In the genomic region with DNA sequence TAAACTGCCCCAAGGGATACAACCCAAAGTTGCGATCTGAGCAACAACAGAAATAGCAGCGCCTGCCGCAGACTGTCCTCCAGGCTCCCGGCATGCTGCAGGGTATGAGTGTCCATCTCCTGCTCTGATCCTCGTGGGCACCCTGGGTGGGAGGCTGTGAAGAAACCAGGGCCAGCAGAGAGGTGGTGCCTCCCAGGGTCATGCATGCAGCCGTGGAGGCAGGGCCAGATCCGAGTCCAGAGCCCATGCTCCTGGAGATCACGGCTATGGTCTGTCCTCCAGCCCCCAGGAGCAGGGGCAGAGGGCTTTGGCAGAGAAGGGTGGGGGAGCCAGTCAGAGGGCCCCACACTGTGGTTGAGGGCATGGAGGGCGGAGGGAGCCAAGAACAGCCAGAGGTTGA, we compare ENCODE assay signal across 23 cellular contexts. TPM values are rescaled to one million over a fixed set of nuclear protein-coding genes. Genes with fewer than 3 reads are reported as not detected.
DNase-seq lines count a peak whose midpoint lies in the region; ATAC-seq, FAIRE-seq and TF ChIP-seq lines count a peak whose summit lies in the region.
"Had no signal": no experiment of that assay in that cellular context is flagged by ENCODE, and none has a peak within 500 bp of the region (broad histone marks: within the 10 kb centered on the region; RNA-seq: fewer than 3 reads in every experiment).

No MANE protein-coding gene starts in this region.

- TF ChIP-seq CTCF in heart right ventricle (IDR thresholded peaks at IDR 0.05), result no peak
- TF ChIP-seq CTCF in stomach (IDR thresholded peaks at IDR 0.05), result no peak

- H2AFZ ChIP-seq in GM23248, result no peak overlapping the region

- H3K4me2 ChIP-seq in mesendoderm (ENCODE audit: low read length), result no peak overlapping the region
- H3K4me2 ChIP-seq in GM23248 (ENCODE audit: unreplicated experiment), result no peak overlapping the region

- H3K9me3 ChIP-seq in heart right ventricle, result no peaks in the 10 kb centered on the region
- no peaks in the 10 kb centered on the region for H3K9me3 ChIP-seq in stomach
- H3K9me3 ChIP-seq in GM23248 (ENCODE audit: low read depth), result no peaks in the 10 kb centered on the region
- no peaks in the 10 kb centered on the region for H3K9me3 ChIP-seq in small intestine (ENCODE audit: control insufficient read depth, low read depth)

- no peak overlapping the region for H2BK15ac ChIP-seq in mesendoderm (replicated peaks; ENCODE audit: low read depth)

- peak overlapping the region; percentile 70 for H3K23ac ChIP-seq in mesendoderm (ENCODE audit: low read length)

- no peak overlapping the region for H3K4ac ChIP-seq in mesendoderm (ENCODE audit: low read depth, low read length)

- intact Hi-C loops in heart right ventricle (cut with DNase I), result loop anchor here in 3 of 10 donors (1.0 to 10.0 kb wide), 3 partner anchors 88 to 114 kb away; no protein-coding TSS in a partner anchor
- intact Hi-C loops in cardiac septum (cut with DNase I), result loop anchor here (1.0 to 2.0 kb wide), 2 partner anchors 28 to 114 kb away; a partner anchor contains a TSS
- intact Hi-C loops in stomach (cut with DNase I; ENCODE audit: low total_unique reads), result no loop called here

- no peaks in the 10 kb centered on the region for H4K20me1 ChIP-seq in GM23248 (ENCODE audit: insufficient read depth)

- in situ Hi-C loops in GM23248 (cut with MboI), result no loop called here

- no peaks in the 10 kb centered on the region for H3K79me1 ChIP-seq in mesendoderm (ENCODE audit: low read length)

- no peak overlapping the region for H2BK120ac ChIP-seq in mesendoderm (ENCODE audit: low read depth, low read length)

- peaks cover 0 to 42% (median 3%) of the 10 kb centered on the region in 9 donors for H3K36me3 ChIP-seq in heart right ventricle
- H3K36me3 ChIP-seq in mesendoderm (ENCODE audit: control insufficient read depth, insufficient read depth, low read length), result no peaks in the 10 kb centered on the region
- H3K36me3 ChIP-seq in stomach, result peaks cover 11 to 38% (median 23%) of the 10 kb centered on the region in 4 donors
- H3K36me3 ChIP-seq in GM23248 (ENCODE audit: low read depth), result no peaks in the 10 kb centered on the region
- peaks cover 0 to 2% of the 10 kb centered on the region in 2 donors for H3K36me3 ChIP-seq in small intestine (ENCODE audit: control insufficient read depth in 2 of 2, insufficient read depth in 2 of 2, low read length in 2 of 2)

- H4K8ac ChIP-seq in mesendoderm (ENCODE audit: low read depth, low read length), result no peak overlapping the region

- TF ChIP-seq POLR2A in stomach (IDR thresholded peaks at IDR 0.05), result no peak

- peak in 3 of 8 donors; percentile 3 to 9 (median 8) for ATAC-seq in heart right ventricle
- ATAC-seq in HG03280 (IDR thresholded peaks at IDR 0.05; ENCODE audit: unreplicated experiment), result no peak
- ATAC-seq: HCT116 had no signal

- no peaks in the 10 kb centered on the region for H3K27me3 ChIP-seq in heart right ventricle
- H3K27me3 ChIP-seq in mesendoderm (ENCODE audit: insufficient read depth, low read length, poor library complexity), result no peaks in the 10 kb centered on the region
- H3K27me3 ChIP-seq in stomach, result no peaks in the 10 kb centered on the region
- no peaks in the 10 kb centered on the region for H3K27me3 ChIP-seq in GM23248 (replicated peaks; ENCODE audit: insufficient read depth)
- H3K27me3 ChIP-seq in small intestine (ENCODE audit: control insufficient read depth in 2 of 2, insufficient read depth in 2 of 2, low read length in 2 of 2), result no peaks in the 10 kb centered on the region

- no peaks in the 10 kb centered on the region for H3F3A ChIP-seq in GM23248 (ENCODE audit: insufficient read depth)

- no peak overlapping the region for H2AK5ac ChIP-seq in mesendoderm (ENCODE audit: low read length)

- no peak overlapping the region for H3K56ac ChIP-seq in mesendoderm (ENCODE audit: low read length)

- no peak overlapping the region for H4K5ac ChIP-seq in mesendoderm (ENCODE audit: low read length)

- WGBS in heart right ventricle, 2 donors, result 46 to 52% methylated on average over 9 of the region's 9 CpGs
- no CpG with 5 or more reads among the region's 9 CpGs for WGBS in mesendoderm (ENCODE audit: extremely low coverage, insufficient coverage, low lambda C conversion rate)
- 52 to 70% (median 57%) methylated on average over 7 to 9 of the region's 9 CpGs for WGBS in stomach, 5 donors
- WGBS in GM23248 (ENCODE audit: low coverage in 1 of 2, low lambda C conversion rate in 2 of 2, missing lambda C conversion rate in 2 of 2), 2 experiments, result 42 to 47% methylated on average over 8 to 9 of the region's 9 CpGs
- WGBS in small intestine, 3 donors, result 78 to 84% (median 79%) methylated on average over 9 of the region's 9 CpGs

- no peak overlapping the region for H3K4me3 ChIP-seq in heart right ventricle
- no peak overlapping the region for H3K4me3 ChIP-seq in mesendoderm (ENCODE audit: low read length)
- no peak overlapping the region for H3K4me3 ChIP-seq in stomach
- no peak overlapping the region for H3K4me3 ChIP-seq in GM23248
- no peak overlapping the region for H3K4me3 ChIP-seq in small intestine (ENCODE audit: low read depth in 1 of 2, low read length in 2 of 2)

- H3K79me2 ChIP-seq in mesendoderm (ENCODE audit: control insufficient read depth, insufficient read depth, low read length) (no peaks in the 10 kb centered on the region), GM23248 (ENCODE audit: insufficient read depth) (no peaks in the 10 kb centered on the region)

- peaks cover 7 to 83% (median 54%) of the 10 kb centered on the region in 9 donors for H3K4me1 ChIP-seq in heart right ventricle
- peaks cover 8% of the 10 kb centered on the region for H3K4me1 ChIP-seq in mesendoderm (ENCODE audit: control insufficient read depth, low read depth, low read length)
- H3K4me1 ChIP-seq in stomach, result peaks cover 27 to 63% (median 38%) of the 10 kb centered on the region in 4 donors
- no peaks in the 10 kb centered on the region for H3K4me1 ChIP-seq in GM23248 (ENCODE audit: insufficient read depth)
- peaks cover 0 to 2% of the 10 kb centered on the region in 2 donors for H3K4me1 ChIP-seq in small intestine (ENCODE audit: control insufficient read depth in 2 of 2, insufficient read depth in 1 of 2, low read depth in 1 of 2, low read length in 1 of 2)

- no peak overlapping the region for H2BK5ac ChIP-seq in mesendoderm (ENCODE audit: low read length)

- H3K9ac ChIP-seq in mesendoderm (ENCODE audit: low read length) (no peak overlapping the region), GM23248 (no peak overlapping the region)

- DNase-seq in heart right ventricle (no peak), cardiac septum (ENCODE audit: low spot score) (no peak), mesendoderm (no peak), stomach (no peak), GM23248 (no peak), small intestine (no peak)
- DNase-seq: 8988T; C1 segment of cervical spinal cord; CD8-positive, alpha-beta memory T cell; DMS53; GDM1; NCI-H1105; NCI-H146; NCI-H2029; NCI-H2227 treated with DMSO at 0.1 percent for 48 hours; NCI-H510A treated with DMSO at 0.1 percent for 48 hours; NCI-H748 treated with DMSO at 0.1 percent for 48 hours had no signal

- no peak for TF ChIP-seq EP300 in stomach (IDR thresholded peaks at IDR 0.05)

- H3K9me2 ChIP-seq in GM23248 (ENCODE audit: insufficient read depth), result no peaks in the 10 kb centered on the region

- no peak overlapping the region for H3K18ac ChIP-seq in mesendoderm (ENCODE audit: low read length)

- FAIRE-seq in small intestine (lab: Jason Lieb, UNC), result no peak
- FAIRE-seq: GM18507, H1 had no signal

- H3K27ac ChIP-seq in heart right ventricle (peak overlapping the region in 9 of 10 donors; percentile 65 to 91 (median 78)), cingulate gyrus (ENCODE audit: low read depth, low read length) (peak overlapping the region; percentile 47), mesendoderm (ENCODE audit: low read depth, low read length) (no peak overlapping the region), stomach (peak overlapping the region; percentile 57 to 81 (median 68)), GM23248 (no peak overlapping the region), small intestine (ENCODE audit: low read depth in 1 of 2, low read length in 1 of 2) (no peak overlapping the region)
- H3K27ac ChIP-seq: RWPE1 had no signal

RNA-seq across cellular contexts. Expression of a gene that starts 29.0 kb away (rescaled TPM):
- total RNA-seq in heart right ventricle, result 10 to 100 TPM; 36.5 to 78.7 (median 52.8) TPM
- 10 to 100 TPM; 12.2 to 24.8 TPM for polyA plus RNA-seq in heart right ventricle
- total RNA-seq in cardiac septum, result 60.1 TPM
- polyA plus RNA-seq in mesendoderm (2013, experiment 1 of 2), result 1.8 TPM
- 1.9 TPM for polyA plus RNA-seq in mesendoderm (2013, experiment 2 of 2)
- 10 to 100 TPM in 2 of 5 donors, 1 to 10 TPM in 1, under 1 TPM in 2; 0.58 to 44.6 (median 5.0) TPM for total RNA-seq in stomach
- polyA plus RNA-seq in stomach, result 10 to 100 TPM in 1 of 3 donors, 1 to 10 TPM in 2; 4.0 to 11.3 (median 4.3) TPM
- total RNA-seq in GM23248 (2014; rRNA removed; shearing (Covaris generic)), result not detected in 2 replicates
- not detected in 2 replicates for polyA plus RNA-seq in GM23248 (2016; fragmentation: Nextera tagmentation; extraction: Ambion mirVana)
- polyA plus RNA-seq in small intestine, result 1 to 10 TPM; 6.3 to 7.2 (median 6.5) TPM

Comparison
In these comparisons a context has a peak if more than half of its experiments do, and no peak if none do; other contexts are left out.
1. H3K27ac ChIP-seq: peak in heart right ventricle (9 of 10), cingulate gyrus (single experiment) and stomach (5 of 5); none in mesendoderm (single experiment), GM23248 (single experiment) and small intestine (0 of 2).